15 cellular contexts compared by ENCODE assay signal in the genomic region with DNA sequence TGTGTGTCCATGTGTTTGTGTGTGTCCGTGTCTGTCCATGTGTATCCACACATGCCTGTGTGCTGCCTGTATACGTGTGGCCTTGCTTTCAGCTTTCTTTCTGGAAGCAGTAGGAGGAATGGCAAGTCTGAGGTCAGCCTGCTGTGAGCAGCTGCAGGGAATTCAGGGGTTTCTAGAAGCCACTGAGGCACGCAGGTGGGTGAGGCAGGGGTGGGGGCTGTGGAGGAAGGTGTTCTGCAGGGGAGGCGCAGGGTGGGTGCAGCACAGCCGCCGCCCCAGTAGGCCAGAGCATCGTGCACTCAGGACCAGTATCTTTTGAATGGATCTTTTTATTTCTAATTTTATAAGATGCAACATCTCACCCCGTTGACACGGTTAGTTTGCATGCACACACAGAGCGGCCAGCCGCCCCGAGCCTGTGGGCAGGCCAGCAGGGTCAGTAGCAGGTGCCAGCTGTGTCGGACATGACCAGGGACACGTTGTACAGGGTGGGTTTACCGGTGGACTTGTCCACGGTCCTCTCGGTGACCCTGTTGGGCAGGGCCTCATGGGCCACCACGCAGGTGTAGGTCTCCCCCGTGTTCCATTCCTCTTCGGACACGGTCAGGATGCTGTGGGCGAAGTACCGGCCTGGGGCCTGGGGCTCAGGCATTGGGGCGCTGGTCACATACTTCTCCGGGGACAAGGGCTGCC.
DNase-seq lines count a peak whose midpoint lies in the region; ATAC-seq lines count a peak whose summit lies in the region.
"Had no signal": no experiment of that assay in that cellular context is flagged by ENCODE, and none has a peak within 500 bp of the region (broad histone marks: within the 10 kb centered on the region; RNA-seq: fewer than 3 reads in every experiment).

No MANE protein-coding gene starts in this region.

- H3K27me3 Mint-ChIP-seq in activated CD4-positive, alpha-beta T cell treated with anti-CD3 and anti-CD28 coated beads, Interleukin-2, amount 10 ng/mL, durations not matched to agents 7 days and 5 days: no peaks in the 10 kb centered on the region
- H3K27me3 Mint-ChIP-seq in activated T-cell treated with anti-CD3 and anti-CD28 coated beads, Interleukin-2, amount 50 U/mL, for 4 hours (ENCODE audit: low read depth): peaks cover 2% of the 10 kb centered on the region
- H3K27me3 Mint-ChIP-seq in naive B cell: no peaks in the 10 kb centered on the region
- H3K27me3 Mint-ChIP-seq: activated naive CD4-positive, alpha-beta T cell treated with anti-CD3 and anti-CD28 coated beads, Interleukin-2, amount 50 U/mL, for 24 hours; naive thymus-derived CD8-positive, alpha-beta T cell had no signal

- POLR2A ChIA-PET in activated CD4-positive, alpha-beta T cell treated with anti-CD3 and anti-CD28 coated beads, Interleukin-2, amount 10 ng/mL, durations not matched to agents 7 days and 5 days (lab: Charles Lee): no interaction called here

- CTCF ChIA-PET in activated CD4-positive, alpha-beta T cell treated with anti-CD3 and anti-CD28 coated beads, Interleukin-2, amount 10 ng/mL, durations not matched to agents 7 days and 5 days (lab: Charles Lee): no interaction called here

- ATAC-seq in activated T-cell treated with anti-CD3 and anti-CD28 coated beads, Interleukin-2, amount 50 U/mL, for 4 hours: no peak
- ATAC-seq in naive B cell (ENCODE audit: low read depth in 2 of 2): no peak
- no peak for ATAC-seq in HG03571 (IDR thresholded peaks at IDR 0.05; ENCODE audit: unreplicated experiment)
- ATAC-seq in HG03469 (IDR thresholded peaks at IDR 0.05; ENCODE audit: unreplicated experiment): no peak
- ATAC-seq: naive thymus-derived CD8-positive, alpha-beta T cell; pancreas; WTC11 had no signal

- H3K27ac Mint-ChIP-seq in activated CD4-positive, alpha-beta T cell treated with anti-CD3 and anti-CD28 coated beads, Interleukin-2, amount 10 ng/mL, durations not matched to agents 7 days and 5 days: peak overlapping the region; percentile 28
- peak overlapping the region; percentile 44 to 96 (median 95) for H3K27ac Mint-ChIP-seq in naive B cell
- H3K27ac Mint-ChIP-seq: activated naive CD4-positive, alpha-beta T cell treated with anti-CD3 and anti-CD28 coated beads, Interleukin-2, amount 50 U/mL, for 24 hours; WTC11 had no signal

- H3K36me3 Mint-ChIP-seq in activated CD4-positive, alpha-beta T cell treated with anti-CD3 and anti-CD28 coated beads, Interleukin-2, amount 10 ng/mL, durations not matched to agents 7 days and 5 days (ENCODE audit: low read depth): peaks cover 15% of the 10 kb centered on the region
- no peaks in the 10 kb centered on the region for H3K36me3 Mint-ChIP-seq in activated T-cell treated with anti-CD3 and anti-CD28 coated beads, Interleukin-2, amount 50 U/mL, for 4 hours (ENCODE audit: insufficient read depth)
- peaks cover 16 to 17% of the 10 kb centered on the region in 2 donors for H3K36me3 Mint-ChIP-seq in naive B cell
- H3K36me3 Mint-ChIP-seq: activated naive CD4-positive, alpha-beta T cell treated with anti-CD3 and anti-CD28 coated beads, Interleukin-2, amount 50 U/mL, for 24 hours; naive thymus-derived CD8-positive, alpha-beta T cell had no signal

- H3K4me3 Mint-ChIP-seq in activated CD4-positive, alpha-beta T cell treated with anti-CD3 and anti-CD28 coated beads, Interleukin-2, amount 10 ng/mL, durations not matched to agents 7 days and 5 days: no peak overlapping the region
- no peak overlapping the region for H3K4me3 Mint-ChIP-seq in activated T-cell treated with anti-CD3 and anti-CD28 coated beads, Interleukin-2, amount 50 U/mL, for 4 hours
- peak overlapping the region; percentile 64 to 100 (median 99) for H3K4me3 Mint-ChIP-seq in naive B cell
- H3K4me3 Mint-ChIP-seq: activated naive CD4-positive, alpha-beta T cell treated with anti-CD3 and anti-CD28 coated beads, Interleukin-2, amount 50 U/mL, for 24 hours; WTC11 had no signal

- no peak for DNase-seq in activated CD4-positive, alpha-beta T cell treated with anti-CD3 and anti-CD28 coated beads, Interleukin-2, amount 10 ng/mL, durations not matched to agents 7 days and 5 days
- no peak for DNase-seq in activated CD4-positive, alpha-beta T cell treated with anti-CD3 and anti-CD28 coated beads, Interleukin-2, amount 50 U/mL, for 4 hours
- peak; percentile 12 for DNase-seq in D341Med (ENCODE audit: low spot score)
- DNase-seq in activated T-cell treated with anti-CD3 and anti-CD28 coated beads, Interleukin-2, amount 50 U/mL, for 4 hours: peak; percentile 3
- no peak for DNase-seq in naive B cell
- DNase-seq in NCI-H187 treated with DMSO at 0.1 percent for 48 hours (lab: John Stamatoyannopoulos, UW): no peak
- DNase-seq: NCI-H1436, NCI-H82 had no signal

- H3K9me3 Mint-ChIP-seq in activated CD4-positive, alpha-beta T cell treated with anti-CD3 and anti-CD28 coated beads, Interleukin-2, amount 10 ng/mL, durations not matched to agents 7 days and 5 days: no peaks in the 10 kb centered on the region
- H3K9me3 Mint-ChIP-seq in activated T-cell treated with anti-CD3 and anti-CD28 coated beads, Interleukin-2, amount 50 U/mL, for 4 hours: no peaks in the 10 kb centered on the region
- peaks cover 0 to 2% (median 0%) of the 10 kb centered on the region in 7 donors for H3K9me3 Mint-ChIP-seq in naive B cell
- H3K9me3 Mint-ChIP-seq: activated naive CD4-positive, alpha-beta T cell treated with anti-CD3 and anti-CD28 coated beads, Interleukin-2, amount 50 U/mL, for 24 hours; naive thymus-derived CD8-positive, alpha-beta T cell; T-helper 2 cell treated with Interferon-gamma antibody and Interleukin-4, amounts not matched to agents 5 μg/mL and 100 μg/mL, for 36 hours had no signal

- peaks cover 38% of the 10 kb centered on the region for H3K4me1 Mint-ChIP-seq in activated CD4-positive, alpha-beta T cell treated with anti-CD3 and anti-CD28 coated beads, Interleukin-2, amount 10 ng/mL, durations not matched to agents 7 days and 5 days
- peaks cover 5% of the 10 kb centered on the region for H3K4me1 Mint-ChIP-seq in activated T-cell treated with anti-CD3 and anti-CD28 coated beads, Interleukin-2, amount 50 U/mL, for 4 hours (ENCODE audit: low read depth)
- H3K4me1 Mint-ChIP-seq in naive B cell: peaks cover 28 to 54% (median 43%) of the 10 kb centered on the region in 3 donors
- H3K4me1 Mint-ChIP-seq: activated naive CD4-positive, alpha-beta T cell treated with anti-CD3 and anti-CD28 coated beads, Interleukin-2, amount 50 U/mL, for 24 hours; WTC11 had no signal

Comparison
In these comparisons a context has a peak if more than half of its experiments do, and no peak if none do; other contexts are left out.
1. DNase-seq: peak in D341Med (single experiment) and activated T-cell treated with anti-CD3 and anti-CD28 coated beads, Interleukin-2, amount 50 U/mL, for 4 hours (single experiment); none in activated CD4-positive, alpha-beta T cell treated with anti-CD3 and anti-CD28 coated beads, Interleukin-2, amount 10 ng/mL, durations not matched to agents 7 days and 5 days (single experiment), activated CD4-positive, alpha-beta T cell treated with anti-CD3 and anti-CD28 coated beads, Interleukin-2, amount 50 U/mL, for 4 hours (0 of 2), naive B cell (single experiment) and NCI-H187 treated with DMSO at 0.1 percent for 48 hours (single experiment).
2. H3K4me3 Mint-ChIP-seq: peak in naive B cell (8 of 8); none in activated CD4-positive, alpha-beta T cell treated with anti-CD3 and anti-CD28 coated beads, Interleukin-2, amount 10 ng/mL, durations not matched to agents 7 days and 5 days (single experiment) and activated T-cell treated with anti-CD3 and anti-CD28 coated beads, Interleukin-2, amount 50 U/mL, for 4 hours (single experiment).